ENCODE assay signal across 9 cellular contexts in the genomic region with DNA sequence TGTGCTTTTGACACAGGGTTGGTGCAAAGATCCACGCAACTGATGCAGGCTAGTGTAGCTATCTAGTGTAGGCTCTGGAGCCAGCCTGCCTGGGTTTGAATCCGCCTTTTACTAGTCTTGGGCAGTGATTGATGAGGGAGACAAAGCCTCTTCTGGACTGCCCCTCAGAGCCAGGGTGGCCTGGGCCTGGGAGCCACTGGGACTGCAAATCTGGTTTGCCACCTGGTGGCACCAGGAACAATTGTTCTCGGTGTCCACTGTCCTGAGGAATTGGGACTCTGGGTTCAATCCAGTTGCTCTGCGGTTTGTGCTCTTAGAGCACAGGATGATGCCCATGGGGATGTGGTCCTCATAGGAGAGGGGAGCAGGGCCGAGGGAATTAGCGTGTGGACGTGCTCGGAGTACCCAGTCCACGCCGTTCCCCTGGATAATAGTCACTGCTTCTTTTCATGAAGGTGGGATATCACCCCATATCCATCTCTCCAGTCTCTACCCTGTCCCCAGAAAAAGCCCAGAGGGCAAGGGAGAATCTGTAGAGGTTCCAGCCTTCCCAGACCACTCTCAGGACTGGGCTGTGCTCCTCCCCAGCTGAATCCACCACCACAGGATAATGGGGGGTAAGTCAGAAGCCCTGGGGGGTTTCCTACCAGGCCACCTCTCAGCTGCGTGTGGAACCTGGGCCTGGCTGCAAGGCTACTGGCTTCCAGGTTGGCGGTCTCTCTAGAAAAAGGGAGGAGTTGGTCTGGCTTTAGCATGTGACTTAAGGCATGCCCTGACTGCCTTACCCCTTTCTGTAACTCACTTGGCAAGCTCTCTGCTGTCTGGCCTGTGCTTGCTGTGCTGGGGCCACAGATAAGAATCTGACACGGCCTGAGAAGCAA. TPM values are rescaled to one million over a fixed set of nuclear protein-coding genes. Genes with fewer than 3 reads are reported as not detected.
A peak's percentile ranks its signal among the peaks of the same experiment; 100 is the strongest.
DNase-seq lines count a peak whose midpoint lies in the region; ATAC-seq and TF ChIP-seq lines count a peak whose summit lies in the region.
"Had no signal": no experiment of that assay in that cellular context is flagged by ENCODE, and none has a peak within 500 bp of the region (broad histone marks: within the 10 kb centered on the region; RNA-seq: fewer than 3 reads in every experiment).

No MANE protein-coding gene starts in this region.

- H3K4me3 ChIP-seq in BLaER1: no peak overlapping the region
- no peak overlapping the region for H3K4me3 ChIP-seq in mesendoderm (ENCODE audit: low read length)

- no peak overlapping the region for H3K27ac Mint-ChIP-seq in H9
- H3K27ac Mint-ChIP-seq in activated T-helper 2 cell treated with anti-CD3 and anti-CD28 coated beads, Interferon-gamma antibody, Interleukin-2, Interleukin-4, amounts not matched to agents 10 μg/mL and 5 μg/mL and 100 μg/mL, durations not matched to agents 14 hours and 24 hours and 36 hours: no peak overlapping the region

- no peak overlapping the region for H2BK20ac ChIP-seq in H9 (ENCODE audit: low read depth, low read length, poor library complexity, severe bottlenecking)

- H3K23ac ChIP-seq in H9 (ENCODE audit: insufficient read length, low read depth, low read length) (no peak overlapping the region), mesendoderm (ENCODE audit: low read length) (no peak overlapping the region)

- no peak overlapping the region for H3T11ph ChIP-seq in H9 (ENCODE audit: low read length)

- DNase-seq in H9 (no peak), mesendoderm (peak; percentile 25), H4 (ENCODE audit: low spot score) (no peak), A172 (ENCODE audit: low spot score) (no peak)
- DNase-seq in activated T-helper 2 cell treated with anti-CD3 and anti-CD28 coated beads, Interferon-gamma antibody, Interleukin-2, Interleukin-4, amounts not matched to agents 10 μg/mL and 5 μg/mL and 100 μg/mL, durations not matched to agents 14 hours and 24 hours and 36 hours (ENCODE audit: low spot score): no peak
- no peak for DNase-seq in stimulated activated CD4-positive, alpha-beta T cell treated with anti-CD3 and anti-CD28 coated beads, Interleukin-15, amount 100 ng/mL, for 24 hours
- DNase-seq: NCI-H524 treated with DMSO at 0.1 percent for 48 hours had no signal

- H4K8ac ChIP-seq in H9 (replicated peaks; ENCODE audit: insufficient read length, low read depth, low read length) (no peak overlapping the region), mesendoderm (ENCODE audit: low read depth, low read length) (no peak overlapping the region)

- no peak overlapping the region for H2BK120ac ChIP-seq in H9 (ENCODE audit: low read depth, low read length, poor library complexity, severe bottlenecking)
- no peak overlapping the region for H2BK120ac ChIP-seq in mesendoderm (ENCODE audit: low read depth, low read length)

- H3K56ac ChIP-seq in H9 (ENCODE audit: insufficient read length, low read depth, low read length) (no peak overlapping the region), mesendoderm (ENCODE audit: low read length) (no peak overlapping the region)

- H3K27me3 Mint-ChIP-seq in H9 (ENCODE audit: low read depth): peaks cover 11% of the 10 kb centered on the region
- H3K27me3 Mint-ChIP-seq in activated T-helper 2 cell treated with anti-CD3 and anti-CD28 coated beads, Interferon-gamma antibody, Interleukin-2, Interleukin-4, amounts not matched to agents 10 μg/mL and 5 μg/mL and 100 μg/mL, durations not matched to agents 14 hours and 24 hours and 36 hours (ENCODE audit: low read depth): no peaks in the 10 kb centered on the region

- H2BK15ac ChIP-seq in H9 (ENCODE audit: low read depth, low read length) (no peak overlapping the region), mesendoderm (replicated peaks; ENCODE audit: low read depth) (no peak overlapping the region)

- no peak overlapping the region for H4K5ac ChIP-seq in H9 (ENCODE audit: insufficient read length, low read depth, low read length)
- H4K5ac ChIP-seq in mesendoderm (ENCODE audit: low read length): no peak overlapping the region

- H3K79me1 ChIP-seq in H9 (ENCODE audit: insufficient read depth, low read depth, low read length, poor library complexity, severe bottlenecking) (no peaks in the 10 kb centered on the region), mesendoderm (ENCODE audit: low read length) (peaks cover 5% of the 10 kb centered on the region)

- H4K20me1 ChIP-seq in BLaER1: no peaks in the 10 kb centered on the region
- no peaks in the 10 kb centered on the region for H4K20me1 ChIP-seq in H9 (ENCODE audit: control insufficient read depth, insufficient read depth, insufficient read length)

- H3K27me3 ChIP-seq in BLaER1 (no peaks in the 10 kb centered on the region), H9 (ENCODE audit: insufficient read depth, low read length) (no peaks in the 10 kb centered on the region), mesendoderm (ENCODE audit: insufficient read depth, low read length, poor library complexity) (no peaks in the 10 kb centered on the region)

- H2AFZ ChIP-seq in H9 (ENCODE audit: low read length): no peak overlapping the region

- no peak overlapping the region; the same call in 1 of the 2 replicates for H3K14ac ChIP-seq in H9 (ENCODE audit: insufficient read depth, low read length)

- WGBS in H9 (ENCODE audit: extremely low coverage, insufficient read length, low lambda C conversion rate): no CpG with 5 or more reads among the region's 13 CpGs
- no CpG with 5 or more reads among the region's 13 CpGs for WGBS in mesendoderm (ENCODE audit: extremely low coverage, insufficient coverage, low lambda C conversion rate)

- H3K4me2 ChIP-seq in BLaER1: peak overlapping the region; percentile 96
- H3K4me2 ChIP-seq in H9 (ENCODE audit: insufficient read depth, insufficient read length, low read length): no peak overlapping the region
- no peak overlapping the region for H3K4me2 ChIP-seq in mesendoderm (ENCODE audit: low read length)

- intact Hi-C loops in activated T-helper 2 cell treated with anti-CD3 and anti-CD28 coated beads, Interferon-gamma antibody, Interleukin-2, Interleukin-4, amounts not matched to agents 10 μg/mL and 5 μg/mL and 100 μg/mL, durations not matched to agents 14 hours and 24 hours and 36 hours (cut with micrococcal nuclease): loop anchor here (2.0 kb wide), 1 partner anchor 85 kb away; a partner anchor contains a TSS

- H2BK5ac ChIP-seq in H9 (ENCODE audit: insufficient read length, low read length) (no peak overlapping the region), mesendoderm (ENCODE audit: low read length) (no peak overlapping the region)

- H3K9ac ChIP-seq in BLaER1 (peak overlapping the region; percentile 94), H9 (ENCODE audit: extremely low read depth, insufficient read length, low read length) (no peak overlapping the region), mesendoderm (ENCODE audit: low read length) (no peak overlapping the region)

- no peak overlapping the region for H3K27ac ChIP-seq in BLaER1
- no peak overlapping the region for H3K27ac ChIP-seq in H9 (ENCODE audit: insufficient read length, low read depth, low read length)
- H3K27ac ChIP-seq in mesendoderm (ENCODE audit: low read depth, low read length): no peak overlapping the region

- H3K36me3 ChIP-seq in BLaER1: peaks cover 38% of the 10 kb centered on the region
- H3K36me3 ChIP-seq in mesendoderm (ENCODE audit: control insufficient read depth, insufficient read depth, low read length): no peaks in the 10 kb centered on the region

- H2BK12ac ChIP-seq in H9 (ENCODE audit: insufficient read length, low read depth, low read length): no peak overlapping the region

- H2AK5ac ChIP-seq in H9 (ENCODE audit: insufficient read length, low read length): no peak overlapping the region
- H2AK5ac ChIP-seq in mesendoderm (ENCODE audit: low read length): no peak overlapping the region

- H3K18ac ChIP-seq in H9 (ENCODE audit: insufficient read length, low read depth, low read length) (no peak overlapping the region), mesendoderm (ENCODE audit: low read length) (no peak overlapping the region)

- H3K79me2 ChIP-seq in H9 (ENCODE audit: insufficient read depth, low read length) (no peaks in the 10 kb centered on the region), mesendoderm (ENCODE audit: control insufficient read depth, insufficient read depth, low read length) (peaks cover 3% of the 10 kb centered on the region)

- peaks cover 2 to 25% (median 12%) of the 10 kb centered on the region in 3 experiments for H3K36me3 Mint-ChIP-seq in H9 (ENCODE audit: insufficient read depth in 1 of 3, low read depth in 3 of 3)
- H3K36me3 Mint-ChIP-seq in activated T-helper 2 cell treated with anti-CD3 and anti-CD28 coated beads, Interferon-gamma antibody, Interleukin-2, Interleukin-4, amounts not matched to agents 10 μg/mL and 5 μg/mL and 100 μg/mL, durations not matched to agents 14 hours and 24 hours and 36 hours (ENCODE audit: low read depth): peaks cover 9% of the 10 kb centered on the region

- TF ChIP-seq CTCF in H9 (conservative IDR thresholded peaks at IDR 0.05): no peak; the same call in 2 of the 3 replicates

- H3K23me2 ChIP-seq in H9 (ENCODE audit: insufficient read length, low read depth, low read length, poor library complexity, severe bottlenecking): peaks cover 6% of the 10 kb centered on the region

- H3K4me1 Mint-ChIP-seq in H9: peaks cover 13 to 19% of the 10 kb centered on the region in 2 experiments
- peaks cover 14% of the 10 kb centered on the region for H3K4me1 Mint-ChIP-seq in activated T-helper 2 cell treated with anti-CD3 and anti-CD28 coated beads, Interferon-gamma antibody, Interleukin-2, Interleukin-4, amounts not matched to agents 10 μg/mL and 5 μg/mL and 100 μg/mL, durations not matched to agents 14 hours and 24 hours and 36 hours (ENCODE audit: low read depth)

- no peaks in the 10 kb centered on the region for H3K9me3 Mint-ChIP-seq in H9
- no peaks in the 10 kb centered on the region for H3K9me3 Mint-ChIP-seq in activated T-helper 2 cell treated with anti-CD3 and anti-CD28 coated beads, Interferon-gamma antibody, Interleukin-2, Interleukin-4, amounts not matched to agents 10 μg/mL and 5 μg/mL and 100 μg/mL, durations not matched to agents 14 hours and 24 hours and 36 hours

- no peak for ATAC-seq in GM21529 (IDR thresholded peaks at IDR 0.05; ENCODE audit: unreplicated experiment)

- no peak overlapping the region for H4K91ac ChIP-seq in H9 (ENCODE audit: insufficient read length, low read depth, low read length)

- H3K9me3 ChIP-seq in BLaER1 (no peaks in the 10 kb centered on the region), H9 (ENCODE audit: control insufficient read depth, low read depth, low read length) (no peaks in the 10 kb centered on the region)

- H3K4me3 Mint-ChIP-seq in H9: peak overlapping the region; percentile 83 to 96
- peak overlapping the region; percentile 92 for H3K4me3 Mint-ChIP-seq in activated T-helper 2 cell treated with anti-CD3 and anti-CD28 coated beads, Interferon-gamma antibody, Interleukin-2, Interleukin-4, amounts not matched to agents 10 μg/mL and 5 μg/mL and 100 μg/mL, durations not matched to agents 14 hours and 24 hours and 36 hours (ENCODE audit: low read depth)

- no peak overlapping the region for H3K4ac ChIP-seq in H9 (ENCODE audit: low read depth, low read length)
- no peak overlapping the region for H3K4ac ChIP-seq in mesendoderm (ENCODE audit: low read depth, low read length)

- H3K4me1 ChIP-seq in BLaER1 (peaks cover 24% of the 10 kb centered on the region), H9 (ENCODE audit: insufficient read depth, low read length) (peaks cover 3% of the 10 kb centered on the region; the same call in 1 of the 2 replicates), mesendoderm (ENCODE audit: control insufficient read depth, low read depth, low read length) (peaks cover 3% of the 10 kb centered on the region)

RNA-seq across cellular contexts. Expression of a gene that starts 1.9 kb away (rescaled TPM):
- 26.3 TPM in 2 replicates for total RNA-seq in H9 (2021)
- 20.9 and 22.1 TPM in 2 replicates for total RNA-seq in activated T-helper 2 cell treated with anti-CD3 and anti-CD28 coated beads, Interferon-gamma antibody, Interleukin-2, Interleukin-4, amounts not matched to agents 10 μg/mL and 5 μg/mL and 100 μg/mL, durations not matched to agents 14 hours and 24 hours and 36 hours
- 15.3 TPM for polyA plus RNA-seq in mesendoderm (2013, experiment 1 of 2)
- polyA plus RNA-seq in mesendoderm (2013, experiment 2 of 2): 15.9 TPM
- total RNA-seq in H4 (2014; rRNA removed; shearing (Covaris generic)): 35.6 and 40.4 TPM in 2 replicates
- total RNA-seq in A172 (2014; rRNA removed; shearing (Covaris generic)): 29.5 and 35.4 TPM in 2 replicates

RNA-seq across cellular contexts. Expression of a gene that starts 9.8 kb away (rescaled TPM):
- 155 and 156 TPM in 2 replicates for total RNA-seq in H9 (2021)
- total RNA-seq in activated T-helper 2 cell treated with anti-CD3 and anti-CD28 coated beads, Interferon-gamma antibody, Interleukin-2, Interleukin-4, amounts not matched to agents 10 μg/mL and 5 μg/mL and 100 μg/mL, durations not matched to agents 14 hours and 24 hours and 36 hours: 174 and 175 TPM in 2 replicates
- 110 TPM for polyA plus RNA-seq in mesendoderm (2013, experiment 1 of 2)
- polyA plus RNA-seq in mesendoderm (2013, experiment 2 of 2): 109 TPM
- total RNA-seq in H4 (2014; rRNA removed; shearing (Covaris generic)): 151 and 191 TPM in 2 replicates
- 119 and 124 TPM in 2 replicates for total RNA-seq in A172 (2014; rRNA removed; shearing (Covaris generic))

RNA-seq across cellular contexts. Expression of a gene that starts 47.5 kb away (rescaled TPM):
- 65.0 and 71.5 TPM in 2 replicates for total RNA-seq in H9 (2021)
- total RNA-seq in activated T-helper 2 cell treated with anti-CD3 and anti-CD28 coated beads, Interferon-gamma antibody, Interleukin-2, Interleukin-4, amounts not matched to agents 10 μg/mL and 5 μg/mL and 100 μg/mL, durations not matched to agents 14 hours and 24 hours and 36 hours: 75.8 and 81.0 TPM in 2 replicates
- polyA plus RNA-seq in mesendoderm (2013, experiment 1 of 2): 34.2 TPM
- polyA plus RNA-seq in mesendoderm (2013, experiment 2 of 2): 33.5 TPM
- 7.5 and 14.5 TPM in 2 replicates for total RNA-seq in H4 (2014; rRNA removed; shearing (Covaris generic))
- 21.8 and 28.7 TPM in 2 replicates for total RNA-seq in A172 (2014; rRNA removed; shearing (Covaris generic))
